16 cellular contexts compared by ENCODE assay signal in the genomic region with DNA sequence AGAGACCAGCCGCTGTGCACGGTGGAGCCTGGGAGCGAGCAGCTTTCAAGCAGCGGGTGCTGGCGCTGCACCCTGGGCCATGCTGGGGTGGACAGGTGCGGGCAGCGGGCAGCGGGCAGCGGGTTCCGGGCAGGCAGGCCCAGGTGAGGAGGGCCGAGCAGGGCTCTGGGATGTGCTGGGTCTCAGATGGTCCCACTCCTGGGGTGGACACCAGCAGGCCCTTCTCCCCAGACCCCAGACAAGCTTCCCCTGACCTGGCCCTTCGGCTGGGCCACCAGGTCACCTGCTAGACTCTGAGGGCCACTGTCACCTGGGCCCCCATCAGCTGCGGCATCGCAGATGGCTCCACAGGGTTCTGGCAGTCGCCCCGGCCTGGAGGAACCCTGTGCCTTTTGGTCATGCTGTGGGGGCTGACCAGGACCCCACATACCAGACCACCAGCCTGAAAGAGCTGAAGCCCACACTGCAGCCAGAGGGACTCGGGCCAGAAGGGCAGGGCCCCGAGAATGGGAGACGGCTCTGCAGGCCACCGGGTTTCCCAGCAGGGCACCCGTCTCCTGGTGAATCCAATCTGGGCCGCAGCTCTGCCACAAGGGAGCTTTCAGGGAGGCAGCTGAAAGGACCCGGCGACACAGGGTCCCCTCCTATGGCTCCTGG. TPM values are rescaled to one million over a fixed set of nuclear protein-coding genes. Genes with fewer than 3 reads are reported as not detected.
DNase-seq lines count a peak whose midpoint lies in the region; ATAC-seq and TF ChIP-seq lines count a peak whose summit lies in the region.
"Had no signal": no experiment of that assay in that cellular context is flagged by ENCODE, and none has a peak within 500 bp of the region (broad histone marks: within the 10 kb centered on the region; RNA-seq: fewer than 3 reads in every experiment).

No MANE protein-coding gene starts in this region.

- ATAC-seq in Right ventricle myocardium inferior, result no peak
- ATAC-seq in HG03097 (IDR thresholded peaks at IDR 0.05; ENCODE audit: low FRiP score, unreplicated experiment), result no peak
- ATAC-seq: GM12878 had no signal

- intact Hi-C loops in Right ventricle myocardium inferior (cut with DNase I), result no loop called here
- intact Hi-C loops in left ventricle myocardium inferior (cut with micrococcal nuclease), result no loop called here

- H3K9me3 ChIP-seq in left ventricle myocardium inferior (replicated peaks), result no peaks in the 10 kb centered on the region
- no peaks in the 10 kb centered on the region for H3K9me3 ChIP-seq in NT2/D1 (ENCODE audit: insufficient read depth, low read length)
- no peaks in the 10 kb centered on the region for H3K9me3 ChIP-seq in duodenal mucosa (ENCODE audit: control insufficient read depth in 1 of 2, low read length in 2 of 2)
- H3K9me3 ChIP-seq: BLaER1 treated with 17β-estradiol and CSF1 and Interleukin-3, amounts not matched to agents 10 nM and 100 nM had no signal

- H3K4me1 ChIP-seq in left ventricle myocardium inferior (peaks cover 7% of the 10 kb centered on the region), NT2/D1 (ENCODE audit: insufficient read depth, insufficient read length) (peaks cover 10% of the 10 kb centered on the region), duodenal mucosa (ENCODE audit: control insufficient read depth in 1 of 2, insufficient read depth in 2 of 2, low read length in 2 of 2) (peaks cover 21 to 43% of the 10 kb centered on the region in 2 donors)

- H3K27me3 ChIP-seq in left ventricle myocardium inferior (ENCODE audit: low read depth) (peaks cover 99% of the 10 kb centered on the region), NT2/D1 (ENCODE audit: insufficient read depth, insufficient read length) (no peaks in the 10 kb centered on the region), duodenal mucosa (ENCODE audit: control insufficient read depth in 1 of 2, insufficient read depth in 2 of 2, low read length in 2 of 2) (no peaks in the 10 kb centered on the region)

- H3K36me3 ChIP-seq in left ventricle myocardium inferior, result no peaks in the 10 kb centered on the region
- no peaks in the 10 kb centered on the region for H3K36me3 ChIP-seq in NT2/D1 (ENCODE audit: insufficient read depth, insufficient read length, low read length)
- peaks cover 0 to 3% of the 10 kb centered on the region in 2 donors for H3K36me3 ChIP-seq in duodenal mucosa (ENCODE audit: control insufficient read depth in 1 of 2, insufficient read depth in 2 of 2, low read length in 2 of 2)
- H3K36me3 ChIP-seq: BLaER1 treated with 17β-estradiol and CSF1 and Interleukin-3, amounts not matched to agents 10 nM and 100 nM had no signal

- H3K9ac ChIP-seq in NT2/D1 (ENCODE audit: insufficient read length, low read depth), result peak overlapping the region; percentile 42
- peak overlapping the region; percentile 69 to 71 for H3K9ac ChIP-seq in duodenal mucosa (ENCODE audit: low read depth in 1 of 2, low read length in 2 of 2)
- H3K9ac ChIP-seq: BLaER1 treated with 17β-estradiol and CSF1 and Interleukin-3, amounts not matched to agents 10 nM and 100 nM had no signal

- H3K4me3 ChIP-seq in left ventricle myocardium inferior, result no peak overlapping the region
- H3K4me3 ChIP-seq in NT2/D1 (ENCODE audit: insufficient read length, low read depth), result no peak overlapping the region
- H3K4me3 ChIP-seq in duodenal mucosa (ENCODE audit: low read depth in 1 of 2, low read length in 2 of 2), result peak overlapping the region; percentile 64 to 67
- H3K4me3 ChIP-seq: BLaER1 treated with 17β-estradiol and CSF1 and Interleukin-3, amounts not matched to agents 10 nM and 100 nM; GM12878 had no signal

- DNase-seq in Right ventricle myocardium inferior (ENCODE audit: missing footprints) (peak; percentile 65), left ventricle myocardium inferior (no peak), NT2/D1 (ENCODE audit: low read depth, low spot score) (no peak), mesenteric fat pad (ENCODE audit: low spot score) (peak; percentile 82), NCI-H69 (lab: John Stamatoyannopoulos, UW) (no peak), G401 (ENCODE audit: low spot score) (no peak)
- DNase-seq: 8988T; ACHN; CD4-positive, CD25-positive, alpha-beta regulatory T cell; HCEC 1CT had no signal

- in situ Hi-C loops in G401 (cut with HindIII; ENCODE audit: low sequenced_read_pairs), result no loop called here

- no peak for TF ChIP-seq CTCF in left ventricle myocardium inferior (IDR thresholded peaks at IDR 0.05; ENCODE audit: borderline replicate concordance)

- H3K27ac ChIP-seq in left ventricle myocardium inferior (replicated peaks), result no peak overlapping the region
- H3K27ac ChIP-seq in duodenal mucosa (ENCODE audit: low read depth, low read length), result peak overlapping the region; percentile 20
- H3K27ac ChIP-seq: BLaER1 treated with 17β-estradiol and CSF1 and Interleukin-3, amounts not matched to agents 10 nM and 100 nM had no signal

RNA-seq across cellular contexts. Expression of gene SLC6A19, which starts 2.0 kb away (rescaled TPM):
- total RNA-seq in Right ventricle myocardium inferior (not detected), left ventricle myocardium inferior (not detected), mesenteric fat pad (0.32 TPM)
- total RNA-seq in G401 (2014; rRNA removed; shearing (Covaris generic)), result 0.37 and 1.0 TPM in 2 replicates
- total RNA-seq: CD4-positive, CD25-positive, alpha-beta regulatory T cell; Daoy; H4 had no signal

RNA-seq across cellular contexts. Expression of gene SLC6A18, which starts 21.7 kb away (rescaled TPM):
- total RNA-seq in Right ventricle myocardium inferior, result not detected
- not detected for total RNA-seq in left ventricle myocardium inferior
- not detected for total RNA-seq in mesenteric fat pad
- total RNA-seq in G401 (2014; rRNA removed; shearing (Covaris generic)), result not detected in 2 replicates
- total RNA-seq: CD4-positive, CD25-positive, alpha-beta regulatory T cell; Daoy; GM12878; H4 had no signal

Comparison
In these comparisons a context has a peak if more than half of its experiments do, and no peak if none do; other contexts are left out.
1. DNase-seq: peak in Right ventricle myocardium inferior (single experiment) and mesenteric fat pad (single experiment); none in left ventricle myocardium inferior (single experiment), NT2/D1 (single experiment), NCI-H69 (single experiment) and G401 (single experiment).
2. H3K4me3 ChIP-seq: peak in duodenal mucosa (2 of 2); none in left ventricle myocardium inferior (single experiment) and NT2/D1 (single experiment).